ENCODE assay signal across 15 cellular contexts in genomic region chr18:61096231-61096630, GRCh38.
DNase-seq lines count a peak whose midpoint lies in the region; ATAC-seq lines count a peak whose summit lies in the region.
"Had no signal": no experiment of that assay in that cellular context is flagged by ENCODE, and none has a peak within 500 bp of the region (broad histone marks: within the 10 kb centered on the region; RNA-seq: fewer than 3 reads in every experiment).

No MANE protein-coding gene starts in this region.

- no peak overlapping the region for H3K9ac ChIP-seq in endocrine pancreas (ENCODE audit: control insufficient read depth, insufficient read depth, low read length)
- H3K9ac ChIP-seq: BLaER1 had no signal

- peak overlapping the region; percentile 64 for H3K4me3 ChIP-seq in endocrine pancreas (ENCODE audit: control insufficient read depth, insufficient read depth, low read length)
- H3K4me3 ChIP-seq: A549, BLaER1 had no signal

- H3K9me3 ChIP-seq in endocrine pancreas (ENCODE audit: control insufficient read depth, low read length): no peaks in the 10 kb centered on the region
- H3K9me3 ChIP-seq: A549, BLaER1 had no signal

- DNase-seq in NCI-H146 (lab: John Stamatoyannopoulos, UW) (peak; percentile 52), NCI-H146 treated with DMSO at 0.1 percent for 48 hours (lab: John Stamatoyannopoulos, UW; ENCODE audit: unreplicated experiment) (peak; percentile 70), kidney tubule cell (ENCODE audit: low spot score) (peak; percentile 15), cerebellar nuclear complex (lab: John Stamatoyannopoulos, UW) (no peak)
- DNase-seq in activated T-cell treated with anti-CD3 and anti-CD28 coated beads, Interleukin-2, amount 50 U/mL, for 72 hours: no peak
- DNase-seq: AML-193; CD4-positive, CD25-positive, alpha-beta regulatory T cell; DMS53; HCEC 1CT; HFFc6 had no signal

- H3K9me3 Mint-ChIP-seq in activated T-cell treated with anti-CD3 and anti-CD28 coated beads, Interleukin-2, amount 50 U/mL, for 72 hours: peaks cover 2 to 3% of the 10 kb centered on the region in 2 donors

- no peak overlapping the region for H3K27ac Mint-ChIP-seq in activated T-cell treated with anti-CD3 and anti-CD28 coated beads, Interleukin-2, amount 50 U/mL, for 72 hours
- H3K27ac Mint-ChIP-seq: CD4-positive, CD25-positive, alpha-beta regulatory T cell; HFFc6 had no signal

- H3K4me1 Mint-ChIP-seq in activated T-cell treated with anti-CD3 and anti-CD28 coated beads, Interleukin-2, amount 50 U/mL, for 72 hours (ENCODE audit: low read depth): no peaks in the 10 kb centered on the region
- H3K4me1 Mint-ChIP-seq: CD4-positive, CD25-positive, alpha-beta regulatory T cell had no signal

- no peak overlapping the region for H3K4me3 Mint-ChIP-seq in activated T-cell treated with anti-CD3 and anti-CD28 coated beads, Interleukin-2, amount 50 U/mL, for 72 hours
- H3K4me3 Mint-ChIP-seq: CD4-positive, CD25-positive, alpha-beta regulatory T cell; HFFc6 had no signal

- ATAC-seq in HG02870 (IDR thresholded peaks at IDR 0.05; ENCODE audit: unreplicated experiment) (no peak), HG03439 (IDR thresholded peaks at IDR 0.05; ENCODE audit: unreplicated experiment) (no peak)
- ATAC-seq in activated T-cell treated with anti-CD3 and anti-CD28 coated beads, Interleukin-2, amount 50 U/mL, for 72 hours (replicated peaks in 1 of 2): no peak
- ATAC-seq: A549 had no signal

- no peaks in the 10 kb centered on the region for H3K36me3 ChIP-seq in endocrine pancreas (ENCODE audit: control insufficient read depth, insufficient read depth, low read length)
- H3K36me3 ChIP-seq: BLaER1 had no signal

- H3K36me3 Mint-ChIP-seq in activated T-cell treated with anti-CD3 and anti-CD28 coated beads, Interleukin-2, amount 50 U/mL, for 72 hours (ENCODE audit: insufficient read depth in 2 of 2): no peaks in the 10 kb centered on the region
- H3K36me3 Mint-ChIP-seq: CD4-positive, CD25-positive, alpha-beta regulatory T cell had no signal

- no peaks in the 10 kb centered on the region for H3K27me3 ChIP-seq in endocrine pancreas (ENCODE audit: control insufficient read depth, insufficient read depth, low read length)
- H3K27me3 ChIP-seq: BLaER1 had no signal

- H3K27me3 Mint-ChIP-seq in activated T-cell treated with anti-CD3 and anti-CD28 coated beads, Interleukin-2, amount 50 U/mL, for 72 hours (ENCODE audit: low read depth): no peaks in the 10 kb centered on the region
- H3K27me3 Mint-ChIP-seq: CD4-positive, CD25-positive, alpha-beta regulatory T cell had no signal

- peaks cover 18% of the 10 kb centered on the region for H3K4me1 ChIP-seq in endocrine pancreas (ENCODE audit: control insufficient read depth, insufficient read depth, low read length)
- H3K4me1 ChIP-seq: A549, BLaER1 had no signal

Comparison
In these comparisons a context has a peak if more than half of its experiments do, and no peak if none do; other contexts are left out.
1. DNase-seq: peak in NCI-H146 (single experiment), NCI-H146 treated with DMSO at 0.1 percent for 48 hours (single experiment) and kidney tubule cell (single experiment); none in cerebellar nuclear complex (0 of 2) and activated T-cell treated with anti-CD3 and anti-CD28 coated beads, Interleukin-2, amount 50 U/mL, for 72 hours (0 of 2).